1 cellular context compared by ENCODE assay signal in genomic region chr6:160004419-160005160, GRCh38.
TF ChIP-seq lines count a peak whose summit lies in the region.

No MANE protein-coding gene starts in this region.

TF ChIP-seq in HepG2, 621 proteins besides CTCF, POLR2A, EP300 and RAD21:
- TF ChIP-seq POLR2AphosphoS5 (IDR thresholded peaks at IDR 0.05; ENCODE audit: low read depth, low read length) (no peak), ZNF430 (CRISPR knock-in tag; IDR thresholded peaks at IDR 0.05) (no peak), AGO1 (IDR thresholded peaks at IDR 0.05; ENCODE audit: low read depth, low read length, poor library complexity, severe bottlenecking) (peak; percentile 37), ZNF274 (CRISPR knock-in tag; IDR thresholded peaks at IDR 0.05) (0 out of 2 replicates have a peak, but pooled peaks have one; percentile 17)
- TF ChIP-seq, protein P1, sequence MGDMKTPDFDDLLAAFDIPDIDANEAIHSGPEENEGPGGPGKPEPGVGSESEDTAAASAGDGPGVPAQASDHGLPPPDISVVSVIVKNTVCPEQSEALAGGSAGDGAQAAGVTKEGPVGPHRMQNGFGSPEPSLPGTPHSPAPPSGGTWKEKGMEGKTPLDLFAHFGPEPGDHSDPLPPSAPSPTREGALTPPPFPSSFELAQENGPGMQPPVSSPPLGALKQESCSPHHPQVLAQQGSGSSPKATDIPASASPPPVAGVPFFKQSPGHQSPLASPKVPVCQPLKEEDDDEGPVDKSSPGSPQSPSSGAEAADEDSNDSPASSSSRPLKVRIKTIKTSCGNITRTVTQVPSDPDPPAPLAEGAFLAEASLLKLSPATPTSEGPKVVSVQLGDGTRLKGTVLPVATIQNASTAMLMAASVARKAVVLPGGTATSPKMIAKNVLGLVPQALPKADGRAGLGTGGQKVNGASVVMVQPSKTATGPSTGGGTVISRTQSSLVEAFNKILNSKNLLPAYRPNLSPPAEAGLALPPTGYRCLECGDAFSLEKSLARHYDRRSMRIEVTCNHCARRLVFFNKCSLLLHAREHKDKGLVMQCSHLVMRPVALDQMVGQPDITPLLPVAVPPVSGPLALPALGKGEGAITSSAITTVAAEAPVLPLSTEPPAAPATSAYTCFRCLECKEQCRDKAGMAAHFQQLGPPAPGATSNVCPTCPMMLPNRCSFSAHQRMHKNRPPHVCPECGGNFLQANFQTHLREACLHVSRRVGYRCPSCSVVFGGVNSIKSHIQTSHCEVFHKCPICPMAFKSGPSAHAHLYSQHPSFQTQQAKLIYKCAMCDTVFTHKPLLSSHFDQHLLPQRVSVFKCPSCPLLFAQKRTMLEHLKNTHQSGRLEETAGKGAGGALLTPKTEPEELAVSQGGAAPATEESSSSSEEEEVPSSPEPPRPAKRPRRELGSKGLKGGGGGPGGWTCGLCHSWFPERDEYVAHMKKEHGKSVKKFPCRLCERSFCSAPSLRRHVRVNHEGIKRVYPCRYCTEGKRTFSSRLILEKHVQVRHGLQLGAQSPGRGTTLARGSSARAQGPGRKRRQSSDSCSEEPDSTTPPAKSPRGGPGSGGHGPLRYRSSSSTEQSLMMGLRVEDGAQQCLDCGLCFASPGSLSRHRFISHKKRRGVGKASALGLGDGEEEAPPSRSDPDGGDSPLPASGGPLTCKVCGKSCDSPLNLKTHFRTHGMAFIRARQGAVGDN (CRISPR knock-in tag; IDR thresholded peaks at IDR 0.05) = peak; percentile 12; the same call in 1 of the 2 replicates
TF ChIP-seq in HepG2: peak in this region for 3.
